ENCODE assay signal across 19 cellular contexts in the genomic region with DNA sequence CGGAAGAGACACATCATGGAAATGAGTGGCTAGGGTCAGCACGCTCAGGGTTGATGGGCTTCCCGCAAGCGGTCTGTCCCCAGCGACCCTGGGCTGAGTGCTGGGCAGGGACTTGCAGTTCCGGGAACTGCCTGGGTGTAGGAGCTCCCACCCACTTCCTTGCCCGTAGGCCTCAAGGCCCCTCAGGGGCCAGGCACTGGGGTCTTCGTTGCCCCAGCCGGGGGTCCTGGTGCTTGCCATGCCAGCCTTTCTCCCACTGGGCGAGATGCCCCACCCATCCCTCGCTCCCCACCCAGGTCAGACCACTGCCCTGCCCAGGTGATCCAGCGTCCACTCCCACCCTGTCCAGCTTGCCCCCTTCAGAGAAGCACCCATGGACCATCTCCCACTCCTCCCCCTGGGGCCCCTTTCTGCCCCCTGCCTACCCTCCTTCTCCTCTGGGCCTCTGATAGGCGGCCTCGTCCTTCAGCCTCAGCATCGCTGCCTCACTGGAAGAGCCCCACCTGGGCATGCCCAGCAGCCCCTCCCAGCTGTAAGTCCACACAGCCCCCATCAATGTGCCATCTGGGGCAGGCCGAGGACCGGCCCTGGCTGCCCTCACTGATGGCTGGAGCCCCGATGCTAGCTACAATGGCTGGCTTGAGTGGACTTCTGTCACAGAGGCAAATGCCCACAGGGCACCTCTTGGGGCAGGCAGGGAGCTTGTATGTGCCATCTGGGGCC.
"Had no signal": no experiment of that assay in that cellular context is flagged by ENCODE, and none has a peak within 500 bp of the region (broad histone marks: within the 10 kb centered on the region; RNA-seq: fewer than 3 reads in every experiment).

No MANE protein-coding gene starts in this region.

- H2AFZ ChIP-seq: parathyroid adenoma had no signal

- H3K36me3 ChIP-seq: uterus had no signal

- DNase-seq: activated CD4-positive, alpha-beta T cell treated with anti-CD3 and anti-CD28 coated beads for 1 hour; activated CD8-positive, alpha-beta memory T cell treated with anti-CD3 and anti-CD28 coated beads, Interleukin-2, amount 10 ng/mL, durations not matched to agents 7 days and 5 days; activated effector memory CD4-positive, alpha-beta T cell treated with Interleukin-2 at 50 U/mL for 16 hours; activated T-cell treated with anti-CD3 and anti-CD28 coated beads, Interleukin-2, amount 50 U/mL, for 1 hour; body of pancreas; central memory CD4-positive, alpha-beta T cell; cortex of kidney; effector CD4-positive, alpha-beta T cell; naive B cell; T-cell; T1000; uterus had no signal

- ATAC-seq: activated CD8-positive, alpha-beta memory T cell treated with anti-CD3 and anti-CD28 coated beads, Interleukin-2, amount 10 ng/mL, durations not matched to agents 7 days and 5 days; activated naive CD4-positive, alpha-beta T cell treated with anti-CD3 and anti-CD28 coated beads, Interleukin-2, amount 50 U/mL, for 72 hours; body of pancreas; stimulated activated effector memory CD8-positive, alpha-beta T cell treated with anti-CD3 and anti-CD28 coated beads, Interleukin-12 subunit alpha, Interleukin-12 subunit beta, amount 100 ng/mL, for 72 hours; T-cell had no signal

- H3K27me3 ChIP-seq: body of pancreas, foreskin keratinocyte, tibial nerve, uterus had no signal

- H3K9ac ChIP-seq: parathyroid adenoma had no signal

- H3K4me3 Mint-ChIP-seq: activated CD4-positive, alpha-beta memory T cell treated with anti-CD3 and anti-CD28 coated beads for 36 hours; activated CD8-positive, alpha-beta memory T cell treated with anti-CD3 and anti-CD28 coated beads, Interleukin-2, amount 10 ng/mL, durations not matched to agents 7 days and 5 days; naive B cell; stimulated activated effector memory CD8-positive, alpha-beta T cell treated with anti-CD3 and anti-CD28 coated beads, Interleukin-12 subunit alpha, Interleukin-12 subunit beta, amount 100 ng/mL, for 72 hours; T-cell had no signal

- H3K4me1 ChIP-seq: body of pancreas, parathyroid adenoma, tibial nerve, uterus had no signal

- H3K36me3 Mint-ChIP-seq: activated naive CD4-positive, alpha-beta T cell treated with anti-CD3 and anti-CD28 coated beads, Interleukin-2, amount 50 U/mL, for 72 hours had no signal

- H3K27ac ChIP-seq: body of pancreas, foreskin keratinocyte, parathyroid adenoma, tibial nerve, uterus, VCaP had no signal

- H3K4me3 ChIP-seq: body of pancreas, tibial nerve, uterus had no signal

- H3K9me3 ChIP-seq: body of pancreas, tibial nerve, uterus had no signal

- H3K27ac Mint-ChIP-seq: activated CD8-positive, alpha-beta memory T cell treated with anti-CD3 and anti-CD28 coated beads, Interleukin-2, amount 10 ng/mL, durations not matched to agents 7 days and 5 days; T-cell had no signal

- H3K9me3 Mint-ChIP-seq: activated CD4-positive, alpha-beta memory T cell treated with anti-CD3 and anti-CD28 coated beads for 36 hours; activated naive CD4-positive, alpha-beta T cell treated with anti-CD3 and anti-CD28 coated beads, Interleukin-2, amount 50 U/mL, for 72 hours; naive B cell; stimulated activated effector memory CD8-positive, alpha-beta T cell treated with anti-CD3 and anti-CD28 coated beads, Interleukin-12 subunit alpha, Interleukin-12 subunit beta, amount 100 ng/mL, for 72 hours; T-cell had no signal

- H3K79me2 ChIP-seq: parathyroid adenoma had no signal

- H3K27me3 Mint-ChIP-seq: activated CD4-positive, alpha-beta memory T cell treated with anti-CD3 and anti-CD28 coated beads for 36 hours; activated CD8-positive, alpha-beta memory T cell treated with anti-CD3 and anti-CD28 coated beads, Interleukin-2, amount 10 ng/mL, durations not matched to agents 7 days and 5 days; naive B cell; T-cell had no signal
